Comparison of ENCODE assay signal across 17 cellular contexts in the genomic region with DNA sequence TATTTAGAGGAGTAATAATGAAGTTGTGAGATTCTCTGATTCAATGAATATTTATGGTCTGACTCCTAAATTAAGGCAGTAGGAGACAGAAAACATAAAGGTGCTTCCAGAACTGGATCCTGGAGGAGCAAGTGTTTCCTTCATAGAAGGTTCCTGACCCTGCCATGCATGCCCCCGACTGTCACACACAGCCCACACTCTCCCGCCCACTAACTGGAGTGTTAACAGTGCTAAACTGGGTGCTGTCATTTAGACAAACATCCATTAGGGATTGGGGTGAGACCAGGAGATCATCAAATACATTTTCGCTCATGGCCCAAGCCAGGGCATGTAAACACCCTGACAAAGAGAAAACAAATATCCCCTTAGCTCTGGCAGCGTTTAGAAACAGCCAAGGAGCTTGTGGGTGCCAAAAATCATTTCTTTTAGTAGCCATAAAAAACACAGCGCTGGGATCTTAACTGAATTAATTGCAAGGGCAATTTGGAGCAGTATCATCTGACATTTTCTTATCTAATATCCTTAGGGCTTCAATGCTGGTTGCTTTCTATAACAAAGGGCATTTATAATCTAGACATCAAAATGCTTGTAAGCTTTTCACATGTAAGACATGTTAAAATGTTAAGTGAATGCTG. TPM values are rescaled to one million over a fixed set of nuclear protein-coding genes. Genes with fewer than 3 reads are reported as not detected.
DNase-seq lines count a peak whose midpoint lies in the region; ATAC-seq and TF ChIP-seq lines count a peak whose summit lies in the region.
"Had no signal": no experiment of that assay in that cellular context is flagged by ENCODE, and none has a peak within 500 bp of the region (broad histone marks: within the 10 kb centered on the region; RNA-seq: fewer than 3 reads in every experiment).

No MANE protein-coding gene starts in this region.

- H3K27me3 ChIP-seq in smooth muscle cell (ENCODE audit: low read depth): no peaks in the 10 kb centered on the region

- no peak for TF ChIP-seq CTCF in nephron progenitor cell (IDR thresholded peaks at IDR 0.05)
- TF ChIP-seq CTCF in smooth muscle cell (IDR thresholded peaks at IDR 0.05; ENCODE audit: borderline replicate concordance, insufficient read depth, poor library complexity, severe bottlenecking): no peak

- WGBS in smooth muscle cell (ENCODE audit: low lambda C conversion rate): 84% methylated on average over 5 of the region's 5 CpGs

- no peak overlapping the region for H3K9ac ChIP-seq in smooth muscle cell (ENCODE audit: low read depth)

- H3K79me2 ChIP-seq in smooth muscle cell (ENCODE audit: low read depth): no peaks in the 10 kb centered on the region

- H3K27ac ChIP-seq in smooth muscle cell (ENCODE audit: low read depth): no peak overlapping the region

- ATAC-seq in activated naive CD4-positive, alpha-beta T cell treated with anti-CD3 and anti-CD28 coated beads, Interleukin-2, amount 50 U/mL, for 72 hours: no peak
- ATAC-seq: K562 had no signal

- no peaks in the 10 kb centered on the region for H3K9me3 Mint-ChIP-seq in activated naive CD4-positive, alpha-beta T cell treated with anti-CD3 and anti-CD28 coated beads, Interleukin-2, amount 50 U/mL, for 72 hours
- H3K9me3 Mint-ChIP-seq in nephron progenitor cell: no peaks in the 10 kb centered on the region
- H3K9me3 Mint-ChIP-seq: CD4-positive, alpha-beta memory T cell had no signal

- peaks cover 42% of the 10 kb centered on the region for H3K27me3 Mint-ChIP-seq in nephron progenitor cell (ENCODE audit: low read depth, poor library complexity)
- H3K27me3 Mint-ChIP-seq: CD4-positive, alpha-beta memory T cell had no signal

- no peaks in the 10 kb centered on the region for H3K9me3 ChIP-seq in smooth muscle cell (replicated peaks; ENCODE audit: low read depth)

- H3K36me3 Mint-ChIP-seq in activated naive CD4-positive, alpha-beta T cell treated with anti-CD3 and anti-CD28 coated beads, Interleukin-2, amount 50 U/mL, for 72 hours: peaks cover 18 to 27% of the 10 kb centered on the region in 2 donors
- peaks cover 10% of the 10 kb centered on the region for H3K36me3 Mint-ChIP-seq in nephron progenitor cell (ENCODE audit: low read depth)

- H3K4me2 ChIP-seq in smooth muscle cell: no peak overlapping the region

- H3K4me3 Mint-ChIP-seq in nephron progenitor cell: no peak overlapping the region
- H3K4me3 Mint-ChIP-seq: CD4-positive, alpha-beta memory T cell had no signal

- no peak overlapping the region for H2AFZ ChIP-seq in smooth muscle cell (ENCODE audit: low read depth)

- DNase-seq in NCI-H1417 (lab: John Stamatoyannopoulos, UW): peak in 2 of 3 experiments; percentile 19 to 70
- no peak for DNase-seq in NCI-H1417 treated with DMSO at 0.1 percent for 48 hours (lab: John Stamatoyannopoulos, UW)
- no peak for DNase-seq in activated naive CD4-positive, alpha-beta T cell treated with anti-CD3 and anti-CD28 coated beads, Interleukin-2, amount 50 U/mL, for 72 hours (ENCODE audit: low spot score in 2 of 2)
- DNase-seq in activated naive CD4-positive, alpha-beta T cell (lab: John Stamatoyannopoulos, UW): no peak
- DNase-seq in NCI-H69 (lab: John Stamatoyannopoulos, UW): peak; percentile 96
- no peak for DNase-seq in nephron progenitor cell
- no peak for DNase-seq in smooth muscle cell (lab: John Stamatoyannopoulos, UW; ENCODE audit: unreplicated experiment)
- no peak for DNase-seq in COLO829 (ENCODE audit: low spot score)
- DNase-seq: CD4-positive, alpha-beta memory T cell; GOT3; NCI-H2081 treated with DMSO at 0.1 percent for 48 hours; NCI-H226; NCI-H526; RPMI8226 had no signal

- no peak overlapping the region for H3K4me3 ChIP-seq in smooth muscle cell
- H3K4me3 ChIP-seq: K562 had no signal

- no peaks in the 10 kb centered on the region for H3K36me3 ChIP-seq in smooth muscle cell (ENCODE audit: low read depth)

- peak overlapping the region; percentile 8 to 93 for H3K27ac Mint-ChIP-seq in activated naive CD4-positive, alpha-beta T cell treated with anti-CD3 and anti-CD28 coated beads, Interleukin-2, amount 50 U/mL, for 72 hours
- H3K27ac Mint-ChIP-seq in nephron progenitor cell: peak overlapping the region; percentile 21
- H3K27ac Mint-ChIP-seq: CD4-positive, alpha-beta memory T cell had no signal

- H4K20me1 ChIP-seq in smooth muscle cell (ENCODE audit: low read depth): no peaks in the 10 kb centered on the region

- H3F3A ChIP-seq in smooth muscle cell (ENCODE audit: low read depth): no peaks in the 10 kb centered on the region

- H3K4me1 ChIP-seq in smooth muscle cell (ENCODE audit: low read depth): peaks cover 41% of the 10 kb centered on the region

- peaks cover 49% of the 10 kb centered on the region for H3K4me1 Mint-ChIP-seq in nephron progenitor cell

RNA-seq across cellular contexts. Expression of gene INSM1, which starts 46.9 kb away (rescaled TPM):
- total RNA-seq in activated naive CD4-positive, alpha-beta T cell treated with anti-CD3 and anti-CD28 coated beads, Interleukin-2, amount 50 U/mL, for 72 hours: 1 to 10 TPM in 1 of 2 donors, under 1 TPM in 1; 0.41 to 7.0 TPM
- not detected in 2 replicates for total RNA-seq in smooth muscle cell
- not detected in 2 replicates for polyA plus RNA-seq in smooth muscle cell
- total RNA-seq: A172; CD4-positive, alpha-beta memory T cell; K562 had no signal
- polyA plus RNA-seq: BJ; CD4-positive, alpha-beta memory T cell; K562 had no signal

Comparison
In these comparisons a context has a peak if more than half of its experiments do, and no peak if none do; other contexts are left out.
1. DNase-seq: peak in NCI-H1417 (2 of 3) and NCI-H69 (single experiment); none in NCI-H1417 treated with DMSO at 0.1 percent for 48 hours (single experiment), activated naive CD4-positive, alpha-beta T cell treated with anti-CD3 and anti-CD28 coated beads, Interleukin-2, amount 50 U/mL, for 72 hours (0 of 2), activated naive CD4-positive, alpha-beta T cell (0 of 4), nephron progenitor cell (single experiment), smooth muscle cell (single experiment) and COLO829 (single experiment).